Comparison of ENCODE assay signal across 22 cellular contexts in the genomic region with DNA sequence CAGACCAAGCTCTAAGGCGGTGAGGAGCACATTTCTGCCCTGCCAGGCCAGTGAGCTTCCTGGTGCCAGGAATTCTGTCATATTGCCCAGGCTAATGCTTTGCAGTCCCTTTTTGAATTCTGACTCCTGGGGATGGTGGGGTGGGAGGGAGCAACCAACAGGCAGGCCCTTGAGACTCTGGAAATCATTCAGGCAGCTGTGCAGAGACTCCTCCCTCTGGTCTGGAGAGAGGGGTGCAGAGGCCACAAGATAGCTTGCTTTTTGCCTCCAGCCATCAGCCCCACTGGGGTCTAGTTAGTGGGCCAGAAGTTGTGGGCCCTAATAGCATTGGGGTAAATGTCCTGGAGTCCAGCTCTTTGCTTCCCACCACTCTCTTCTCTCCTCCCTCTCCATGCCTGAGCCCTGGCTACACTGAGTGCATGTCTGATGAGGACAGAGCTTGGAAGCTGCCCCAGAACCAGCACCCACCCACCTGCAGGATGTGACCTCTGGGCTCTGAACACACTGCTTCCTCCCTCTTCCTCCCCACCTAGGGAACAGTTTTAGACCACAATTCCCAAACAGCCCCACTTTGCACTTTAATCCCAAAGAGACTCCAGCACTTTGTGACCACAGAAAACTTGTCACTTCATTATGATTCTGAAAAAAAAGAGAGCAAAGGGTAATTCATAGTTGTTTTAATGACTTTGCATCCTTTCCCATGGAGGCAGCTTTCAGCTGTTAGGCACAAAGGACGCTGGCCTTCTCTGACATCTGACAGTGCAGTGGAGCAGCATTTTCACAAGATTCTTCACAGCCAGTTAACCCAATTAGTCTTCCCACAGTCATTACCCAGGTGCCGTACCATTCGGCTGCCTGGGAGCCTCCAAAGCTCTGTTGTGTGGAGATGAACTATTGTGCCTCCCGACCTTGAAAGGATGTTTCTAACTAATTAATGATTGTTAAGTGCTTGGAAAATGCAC.
DNase-seq lines count a peak whose midpoint lies in the region; ATAC-seq and TF ChIP-seq lines count a peak whose summit lies in the region.
"Had no signal": no experiment of that assay in that cellular context is flagged by ENCODE, and none has a peak within 500 bp of the region (broad histone marks: within the 10 kb centered on the region; RNA-seq: fewer than 3 reads in every experiment).

No MANE protein-coding gene starts in this region.

- no peak for TF ChIP-seq POLR2A in stomach (IDR thresholded peaks at IDR 0.05)

- peak overlapping the region; percentile 18 for H2AFZ ChIP-seq in neuronal stem cell (ENCODE audit: low read length)
- H2AFZ ChIP-seq: hepatocyte had no signal

- H3K4me1 ChIP-seq in neuronal stem cell (ENCODE audit: control insufficient read depth in 2 of 2, insufficient read depth in 1 of 2, low read depth in 1 of 2, low read length in 2 of 2) (peaks cover 16% of the 10 kb centered on the region in 2 donors), stomach (peaks cover 0 to 11% (median under 1%) of the 10 kb centered on the region in 4 donors)
- H3K4me1 ChIP-seq: right lobe of liver, SJSA1, upper lobe of right lung had no signal

- H2BK12ac ChIP-seq in neuronal stem cell (ENCODE audit: low read length): no peak overlapping the region

- in situ Hi-C loops in Caki2 (cut with HindIII; ENCODE audit: low pct_unique_long_range_greater_than_20kb, low sequenced_read_pairs): no loop called here

- H3K4me2 ChIP-seq in neuronal stem cell (ENCODE audit: insufficient read depth, low read length, poor library complexity, severe bottlenecking): no peak overlapping the region
- H3K4me2 ChIP-seq: hepatocyte had no signal

- no peak overlapping the region for H4K91ac ChIP-seq in neuronal stem cell (ENCODE audit: low read depth, low read length, poor library complexity)

- no CpG with 5 or more reads among the region's 5 CpGs for WGBS in neuronal stem cell (ENCODE audit: extremely low coverage in 2 of 2, insufficient read length in 2 of 2, insufficient replicate concordance in 1 of 2), 2 donors
- 76 to 86% (median 79%) methylated on average over 5 of the region's 5 CpGs for WGBS in stomach, 5 donors

- peak overlapping the region; percentile 93 for H3K27ac ChIP-seq in neuronal stem cell (replicated peaks; ENCODE audit: low read length)
- no peak overlapping the region for H3K27ac ChIP-seq in stomach
- H3K27ac ChIP-seq: hepatocyte, right lobe of liver, SJSA1, upper lobe of right lung had no signal

- no peak overlapping the region for H3K4ac ChIP-seq in neuronal stem cell (ENCODE audit: low read length)

- H2BK5ac ChIP-seq in neuronal stem cell (ENCODE audit: low read length): no peak overlapping the region

- H4K8ac ChIP-seq in neuronal stem cell (ENCODE audit: low read depth, low read length): no peak overlapping the region

- H3K36me3 ChIP-seq in neuronal stem cell (replicated peaks in 1 of 2; ENCODE audit: control insufficient read depth in 2 of 2, insufficient read depth in 2 of 2, low read length in 2 of 2) (peaks cover 0 to 9% of the 10 kb centered on the region in 2 donors), stomach (no peaks in the 10 kb centered on the region)
- H3K36me3 ChIP-seq: right lobe of liver, SJSA1, upper lobe of right lung had no signal

- H3K27me3 ChIP-seq in neuronal stem cell (ENCODE audit: control insufficient read depth in 3 of 3, insufficient read depth in 3 of 3, low read depth in 1 of 3, low read length in 3 of 3) (no peaks in the 10 kb centered on the region), stomach (no peaks in the 10 kb centered on the region)
- H3K27me3 ChIP-seq: hepatocyte, right lobe of liver, SJSA1, upper lobe of right lung had no signal

- H3K9me3 ChIP-seq in neuronal stem cell (replicated peaks in 1 of 2; ENCODE audit: control insufficient read depth in 2 of 2, insufficient read depth in 1 of 2, low read depth in 1 of 2, low read length in 2 of 2): no peaks in the 10 kb centered on the region
- H3K9me3 ChIP-seq in stomach: no peaks in the 10 kb centered on the region
- H3K9me3 ChIP-seq: right lobe of liver, SJSA1, upper lobe of right lung had no signal

- no peak overlapping the region for H3K9ac ChIP-seq in neuronal stem cell (ENCODE audit: low read depth, low read length, poor library complexity)

- intact Hi-C loops in Right ventricle myocardium superior (cut with DNase I) (no loop called here), stomach (cut with DNase I; ENCODE audit: low total_unique reads) (no loop called here)

- no peak overlapping the region for H3K14ac ChIP-seq in neuronal stem cell (ENCODE audit: low read length)

- peak overlapping the region; percentile 31 for H2AK5ac ChIP-seq in neuronal stem cell (ENCODE audit: low read depth, low read length)

- TF ChIP-seq EP300 in stomach (IDR thresholded peaks at IDR 0.05): no peak

- H2BK120ac ChIP-seq in neuronal stem cell (ENCODE audit: low read depth, low read length): no peak overlapping the region

- TF ChIP-seq CTCF in stomach (IDR thresholded peaks at IDR 0.05): no peak

- peak; percentile 87 for DNase-seq in Caki2 (ENCODE audit: low read depth)
- DNase-seq in SW480 (ENCODE audit: low spot score): peak; percentile 11
- no peak for DNase-seq in Right ventricle myocardium superior
- peak; percentile 62 for DNase-seq in neuronal stem cell (ENCODE audit: low spot score)
- no peak for DNase-seq in NCI-H146 treated with DMSO at 0.1 percent for 48 hours (lab: John Stamatoyannopoulos, UW; ENCODE audit: unreplicated experiment)
- no peak for DNase-seq in stomach
- DNase-seq in SIG-M5 treated with dmso at 0.1 percent for 504 hours (lab: John Stamatoyannopoulos, UW; ENCODE audit: unreplicated experiment): no peak
- DNase-seq: activated CD4-positive, alpha-beta T cell treated with anti-CD3 and anti-CD28 coated beads for 36 hours; CD4-positive, alpha-beta memory T cell; DMS79; effector memory CD8-positive, alpha-beta T cell; H9; NCI-H526; occipital lobe; right lobe of liver; T1000; upper lobe of right lung had no signal

- H3K18ac ChIP-seq in neuronal stem cell (ENCODE audit: low read length): peak overlapping the region; percentile 90

- H2BK15ac ChIP-seq in neuronal stem cell (ENCODE audit: low read length): no peak overlapping the region

- no peak overlapping the region for H3K23ac ChIP-seq in neuronal stem cell (ENCODE audit: low read depth, low read length, poor library complexity)

- H3K4me3 ChIP-seq in neuronal stem cell (ENCODE audit: low read length in 2 of 2) (no peak overlapping the region), stomach (no peak overlapping the region)
- H3K4me3 ChIP-seq: hepatocyte, K562, right lobe of liver, SJSA1, upper lobe of right lung had no signal

- H3K79me1 ChIP-seq in neuronal stem cell (ENCODE audit: low read depth, low read length): no peaks in the 10 kb centered on the region

- ATAC-seq in Right ventricle myocardium superior (ENCODE audit: poor library complexity) (peak; percentile 67), HG03095 (IDR thresholded peaks at IDR 0.05; ENCODE audit: unreplicated experiment) (no peak)
- ATAC-seq: activated CD4-positive, alpha-beta T cell treated with anti-CD3 and anti-CD28 coated beads for 36 hours; activated T-helper 17 cell treated with anti-CD3 and anti-CD28 coated beads, Interleukin-2, amount 50 U/mL, for 72 hours; effector memory CD8-positive, alpha-beta T cell; K562; upper lobe of right lung had no signal

Comparison
In these comparisons a context has a peak if more than half of its experiments do, and no peak if none do; other contexts are left out.
1. DNase-seq: peak in Caki2 (single experiment), SW480 (single experiment) and neuronal stem cell (single experiment); none in Right ventricle myocardium superior (single experiment), NCI-H146 treated with DMSO at 0.1 percent for 48 hours (single experiment), stomach (single experiment) and SIG-M5 treated with dmso at 0.1 percent for 504 hours (single experiment).